Comparison of ENCODE assay signal across 21 cellular contexts in genomic region chr2:222241054-222241453, GRCh38. TPM values are rescaled to one million over a fixed set of nuclear protein-coding genes. Genes with fewer than 3 reads are reported as not detected.
A peak's percentile ranks its signal among the peaks of the same experiment; 100 is the strongest.
DNase-seq lines count a peak whose midpoint lies in the region; ATAC-seq and TF ChIP-seq lines count a peak whose summit lies in the region.
"Had no signal": no experiment of that assay in that cellular context is flagged by ENCODE, and none has a peak within 500 bp of the region (broad histone marks: within the 10 kb centered on the region; RNA-seq: fewer than 3 reads in every experiment).

No MANE protein-coding gene starts in this region.

- DNase-seq in ELF-1 (ENCODE audit: low read depth, low spot score) = peak; percentile 30
- DNase-seq in NCI-H1417 treated with DMSO at 0.1 percent for 48 hours (lab: John Stamatoyannopoulos, UW) = peak; percentile 68
- DNase-seq in NCI-H524 (lab: John Stamatoyannopoulos, UW) = peak; percentile 79 to 83
- no peak for DNase-seq in endodermal cell
- DNase-seq in NCI-H446 (lab: John Stamatoyannopoulos, UW) = no peak
- DNase-seq in DMS114 treated with DMSO at 0.1 percent for 48 hours (lab: John Stamatoyannopoulos, UW; ENCODE audit: unreplicated experiment) = no peak
- DNase-seq in midbrain (lab: John Stamatoyannopoulos, UW) = no peak
- DNase-seq: activated CD4-positive, alpha-beta T cell treated with anti-CD3 and anti-CD28 coated beads, Interleukin-2, amount 50 U/mL, for 4 hours; amygdala; CD4-positive, alpha-beta memory T cell; central memory CD4-positive, alpha-beta T cell; EL; H7; stimulated activated CD4-positive, alpha-beta T cell treated with anti-CD3 and anti-CD28 coated beads, Interleukin-4, amount 100 ng/mL, for 24 hours; stomach; trophoblast cell had no signal

- no peak overlapping the region for H3K27ac Mint-ChIP-seq in endodermal cell
- H3K27ac Mint-ChIP-seq: CD4-positive, alpha-beta memory T cell had no signal

- no peak overlapping the region for H3K4me3 ChIP-seq in endodermal cell (ENCODE audit: low read length)
- H3K4me3 ChIP-seq: prostate gland, smooth muscle cell, stomach had no signal

- no peak for ATAC-seq in SK-N-SH treated with all-trans-retinoic acid at 6 μM for 48 hours
- ATAC-seq: esophagus mucosa, left lobe of liver had no signal

- no peak overlapping the region for H3K4me3 Mint-ChIP-seq in endodermal cell
- H3K4me3 Mint-ChIP-seq: CD4-positive, alpha-beta memory T cell had no signal

- TF ChIP-seq CTCF in endodermal cell (conservative IDR thresholded peaks at IDR 0.05) = no peak

- no peaks in the 10 kb centered on the region for H3K36me3 ChIP-seq in endodermal cell (ENCODE audit: control insufficient read depth, insufficient read depth, low read length)
- H3K36me3 ChIP-seq: prostate gland, stomach had no signal

- peaks cover 36% of the 10 kb centered on the region for H3K27me3 ChIP-seq in endodermal cell (ENCODE audit: control insufficient read depth, insufficient read depth, low read length, poor library complexity, severe bottlenecking)

- H3K9ac ChIP-seq in endodermal cell (ENCODE audit: extremely low read depth, low read length, poor library complexity, severe bottlenecking) = no peak overlapping the region

- WGBS in endodermal cell (ENCODE audit: insufficient coverage in 1 of 2, insufficient read length in 1 of 2), 2 experiments = 25 to 29% methylated on average over 6 of the region's 6 CpGs

- H3K9me3 ChIP-seq in endodermal cell (ENCODE audit: control insufficient read depth, low read length) = no peaks in the 10 kb centered on the region
- H3K9me3 ChIP-seq: prostate gland, stomach had no signal

- peaks cover 54% of the 10 kb centered on the region for H3K4me1 Mint-ChIP-seq in endodermal cell
- H3K4me1 Mint-ChIP-seq: CD4-positive, alpha-beta memory T cell had no signal

- peaks cover 17% of the 10 kb centered on the region for H3K4me1 ChIP-seq in endodermal cell (ENCODE audit: control insufficient read depth, insufficient read depth, low read length)
- H3K4me1 ChIP-seq: prostate gland had no signal

- H3K27ac ChIP-seq in endodermal cell (ENCODE audit: low read depth, low read length) = peak overlapping the region; percentile 49
- H3K27ac ChIP-seq: prostate gland, stomach had no signal

- H3K9me3 Mint-ChIP-seq in endodermal cell = no peaks in the 10 kb centered on the region

- H3K27me3 Mint-ChIP-seq in endodermal cell (ENCODE audit: insufficient read depth) = peaks cover 35% of the 10 kb centered on the region

- no peaks in the 10 kb centered on the region for H3K36me3 Mint-ChIP-seq in endodermal cell (ENCODE audit: low read depth)
- H3K36me3 Mint-ChIP-seq: CD4-positive, alpha-beta memory T cell had no signal

TF ChIP-seq in SK-N-SH treated with all-trans-retinoic acid at 6 μM for 48 hours, 23 proteins besides CTCF, POLR2A, EP300 and RAD21:
- TF ChIP-seq ZNF565 (CRISPR knock-in tag; conservative IDR thresholded peaks at IDR 0.05; ENCODE audit: low read depth) (no peak), ZNF70 (CRISPR knock-in tag; IDR thresholded peaks at IDR 0.05) (no peak), RARB (CRISPR knock-in tag; IDR thresholded peaks at IDR 0.05) (no peak), TCF4 (CRISPR knock-in tag; IDR thresholded peaks at IDR 0.05; ENCODE audit: borderline replicate concordance) (no peak), OSR1 (CRISPR knock-in tag; IDR thresholded peaks at IDR 0.05) (no peak), GLIS3 (CRISPR knock-in tag; IDR thresholded peaks at IDR 0.05) (no peak), TSHZ2 (CRISPR knock-in tag; IDR thresholded peaks at IDR 0.05) (no peak)

RNA-seq across cellular contexts. Expression of gene PAX3, which starts 57.7 kb away (rescaled TPM):
- not detected for total RNA-seq in endodermal cell
- polyA plus RNA-seq in endodermal cell (2013, experiment 1 of 2) = 89.3 TPM
- 69.3 TPM for polyA plus RNA-seq in endodermal cell (2013, experiment 2 of 2)
- total RNA-seq: CD4-positive, alpha-beta memory T cell; esophagus mucosa; H7; left lobe of liver; prostate gland; stomach had no signal
- polyA plus RNA-seq: CD4-positive, alpha-beta memory T cell; smooth muscle cell; stomach had no signal

Comparison
In these comparisons a context has a peak if more than half of its experiments do, and no peak if none do; other contexts are left out.
1. DNase-seq: peak in ELF-1 (single experiment), NCI-H1417 treated with DMSO at 0.1 percent for 48 hours (single experiment) and NCI-H524 (2 of 2); none in endodermal cell (single experiment), NCI-H446 (0 of 2), DMS114 treated with DMSO at 0.1 percent for 48 hours (single experiment) and midbrain (single experiment).